Comparison of ENCODE assay signal across 12 cellular contexts in genomic region chr1:193190096-193190744, GRCh38. TPM values are rescaled to one million over a fixed set of nuclear protein-coding genes. Genes with fewer than 3 reads are reported as not detected.
A peak's percentile ranks its signal among the peaks of the same experiment; 100 is the strongest.
DNase-seq lines count a peak whose midpoint lies in the region; ATAC-seq, FAIRE-seq and TF ChIP-seq lines count a peak whose summit lies in the region.
"Had no signal": no experiment of that assay in that cellular context is flagged by ENCODE, and none has a peak within 500 bp of the region (broad histone marks: within the 10 kb centered on the region; RNA-seq: fewer than 3 reads in every experiment).

No MANE protein-coding gene starts in this region.

- H3K27ac ChIP-seq in breast epithelium (no peak overlapping the region), foreskin keratinocyte (no peak overlapping the region)
- H3K27ac ChIP-seq: psoas muscle had no signal

- H3K4me3 ChIP-seq in breast epithelium (no peak overlapping the region), MG63 (no peak overlapping the region)
- H3K4me3 ChIP-seq: psoas muscle, upper lobe of left lung had no signal

- intact Hi-C loops in MCF 10A (cut with micrococcal nuclease) (no loop called here), breast epithelium (cut with DNase I; ENCODE audit: low total_unique reads) (no loop called here)

- DNase-seq in MCF 10A (ENCODE audit: unreplicated experiment) (peak; percentile 33), breast epithelium (ENCODE audit: low spot score in 2 of 2) (no peak), SK-MEL-5 (ENCODE audit: low read depth, low spot score) (peak; percentile 19), foreskin keratinocyte (no peak), type B pancreatic cell (ENCODE audit: extremely low spot score, unreplicated experiment) (no peak), GM12891 (ENCODE audit: insufficient read length, low spot score) (no peak), MG63 (no peak), NCI-H1105 treated with DMSO at 0.1 percent for 48 hours (lab: John Stamatoyannopoulos, UW) (no peak)
- DNase-seq: erythroblast, NCI-H1694 treated with DMSO at 0.1 percent for 48 hours, psoas muscle, upper lobe of left lung had no signal

- peaks cover 0 to 6% of the 10 kb centered on the region in 2 donors for H3K9me3 ChIP-seq in breast epithelium
- no peaks in the 10 kb centered on the region; the same call in 1 of the 2 replicates for H3K9me3 ChIP-seq in MG63

- BruUV-seq in MCF 10A (replicated peaks; lab: Mats Ljungman, UMichigan), result no TSS peak

- no peak for TF ChIP-seq POLR2A in breast epithelium (IDR thresholded peaks at IDR 0.05)
- TF ChIP-seq POLR2A in GM12891 (IDR thresholded peaks at IDR 0.05; ENCODE audit: low read depth, low read length), result no peak

- POLR2A ChIA-PET in MCF 10A (lab: Yijun Ruan, JAX), result interaction anchor here (0.6 to 3.1 kb wide), 3 partner anchors 9 to 1459 kb away, joined by 3 to 9 read pairs (median 3); partner anchors contain the start of gene UCHL5

- H3K36me3 Mint-ChIP-seq in MCF 10A (ENCODE audit: insufficient read depth, unreplicated experiment), result peaks cover 4% of the 10 kb centered on the region
- peaks cover 25% of the 10 kb centered on the region for H3K36me3 Mint-ChIP-seq in type B pancreatic cell

- CTCF ChIA-PET in MCF 10A (lab: Yijun Ruan, JAX), result interaction anchor here (0.6 to 3.1 kb wide), 12 partner anchors 10 to 1472 kb away, joined by 3 to 15 read pairs (median 3); no protein-coding TSS in a partner anchor

- H3K9me3 Mint-ChIP-seq in MCF 10A (ENCODE audit: unreplicated experiment), result no peaks in the 10 kb centered on the region
- H3K9me3 Mint-ChIP-seq in type B pancreatic cell, result no peaks in the 10 kb centered on the region

- no peaks in the 10 kb centered on the region for H3K36me3 ChIP-seq in breast epithelium
- H3K36me3 ChIP-seq in MG63, result no peaks in the 10 kb centered on the region; the same call in 1 of the 2 replicates
- H3K36me3 ChIP-seq: upper lobe of left lung had no signal

- no peak for ATAC-seq in foreskin keratinocyte

- no peaks in the 10 kb centered on the region for H3K27me3 Mint-ChIP-seq in MCF 10A (ENCODE audit: insufficient read depth, unreplicated experiment)
- H3K27me3 Mint-ChIP-seq in type B pancreatic cell, result no peaks in the 10 kb centered on the region

- peak overlapping the region; percentile 13 for H3K27ac Mint-ChIP-seq in MCF 10A (ENCODE audit: low read depth, unreplicated experiment)
- peak overlapping the region; percentile 24 for H3K27ac Mint-ChIP-seq in type B pancreatic cell

- H3K4me1 ChIP-seq in breast epithelium, result no peaks in the 10 kb centered on the region
- peaks cover 21% of the 10 kb centered on the region for H3K4me1 ChIP-seq in foreskin keratinocyte

- peak; percentile 32 for TF ChIP-seq CTCF in MCF 10A (IDR thresholded peaks at IDR 0.05; ENCODE audit: unreplicated experiment)
- no peak for TF ChIP-seq CTCF in breast epithelium (IDR thresholded peaks at IDR 0.05)
- TF ChIP-seq CTCF in foreskin keratinocyte (conservative IDR thresholded peaks at IDR 0.05), result peak; percentile 58
- peak; percentile 59 for TF ChIP-seq CTCF in type B pancreatic cell (conservative IDR thresholded peaks at IDR 0.05)

- no peak for FAIRE-seq in GM12891 (lab: Jason Lieb, UNC)

- H3K4me3 Mint-ChIP-seq in MCF 10A (ENCODE audit: unreplicated experiment) (no peak overlapping the region), type B pancreatic cell (peak overlapping the region; percentile 19)

- peaks cover 31% of the 10 kb centered on the region for H3K4me1 Mint-ChIP-seq in MCF 10A (ENCODE audit: insufficient read depth, unreplicated experiment)
- peaks cover 27% of the 10 kb centered on the region for H3K4me1 Mint-ChIP-seq in type B pancreatic cell (ENCODE audit: unreplicated experiment)

- in situ Hi-C loops in SK-MEL-5 (cut with HindIII; ENCODE audit: low pct_unique_long_range_greater_than_20kb, low sequenced_read_pairs), result loop anchor here (25.0 kb wide), 1 partner anchor 147 kb away; no protein-coding TSS in a partner anchor

- no peaks in the 10 kb centered on the region for H3K27me3 ChIP-seq in breast epithelium
- H3K27me3 ChIP-seq in foreskin keratinocyte, result no peaks in the 10 kb centered on the region
- H3K27me3 ChIP-seq in MG63, result no peaks in the 10 kb centered on the region
- H3K27me3 ChIP-seq: upper lobe of left lung had no signal

TF ChIP-seq in GM12891, 5 proteins besides CTCF, POLR2A, EP300 and RAD21:
- no peak for TF ChIP-seq TAF1 (IDR thresholded peaks at IDR 0.05; ENCODE audit: low read depth, low read length)
- no peak for TF ChIP-seq POU2F2 (IDR thresholded peaks at IDR 0.05; ENCODE audit: low read depth, low read length)
- no peak for TF ChIP-seq SPI1 (IDR thresholded peaks at IDR 0.05; ENCODE audit: low read depth, low read length)
- TF ChIP-seq POLR2AphosphoS5 (IDR thresholded peaks at IDR 0.05; ENCODE audit: low read depth, low read length), result no peak
- TF ChIP-seq PAX5 (IDR thresholded peaks at IDR 0.05; ENCODE audit: insufficient read depth, low read length, severe bottlenecking), result no peak

RNA-seq across cellular contexts. Expression of gene B3GALT2, which starts 3.8 kb away (rescaled TPM):
- total RNA-seq in MCF 10A (2022) (not detected in 2 replicates), breast epithelium (under 1 TPM; 0.29 to 0.33 (median 0.32) TPM), foreskin keratinocyte (not detected in 2 replicates), type B pancreatic cell (ENCODE audit: low replicate concordance) (3.2 and 3.6 TPM in 2 replicates)
- 0.40 TPM in 2 replicates for total RNA-seq in SK-MEL-5 (2014; rRNA removed; shearing (Covaris generic))
- polyA plus RNA-seq in SK-MEL-5 (2015; cell fraction: cytosol; rRNA removed), result 0.09 and 0.21 TPM in 2 replicates
- 0.06 and 0.35 TPM in 2 replicates for polyA plus RNA-seq in SK-MEL-5 (2015; cell fraction: nucleus; rRNA removed)
- polyA plus RNA-seq in foreskin keratinocyte, result not detected in 2 replicates
- polyA plus RNA-seq in GM12891 (2012; ENCODE audit: low read depth, missing spikeins), result 0.03 TPM
- not detected in 2 replicates for total RNA-seq in MG63 (2014; rRNA removed; shearing (Covaris generic); ENCODE audit: low replicate concordance)

Comparison
In these comparisons a context has a peak if more than half of its experiments do, and no peak if none do; other contexts are left out.
1. DNase-seq: peak in MCF 10A (single experiment) and SK-MEL-5 (single experiment); none in breast epithelium (0 of 2), foreskin keratinocyte (0 of 2), type B pancreatic cell (single experiment), GM12891 (single experiment), MG63 (single experiment) and NCI-H1105 treated with DMSO at 0.1 percent for 48 hours (single experiment).
2. CTCF ChIP-seq: peak in MCF 10A (single experiment), foreskin keratinocyte (single experiment) and type B pancreatic cell (single experiment); none in breast epithelium (0 of 3).